In the genomic region with DNA sequence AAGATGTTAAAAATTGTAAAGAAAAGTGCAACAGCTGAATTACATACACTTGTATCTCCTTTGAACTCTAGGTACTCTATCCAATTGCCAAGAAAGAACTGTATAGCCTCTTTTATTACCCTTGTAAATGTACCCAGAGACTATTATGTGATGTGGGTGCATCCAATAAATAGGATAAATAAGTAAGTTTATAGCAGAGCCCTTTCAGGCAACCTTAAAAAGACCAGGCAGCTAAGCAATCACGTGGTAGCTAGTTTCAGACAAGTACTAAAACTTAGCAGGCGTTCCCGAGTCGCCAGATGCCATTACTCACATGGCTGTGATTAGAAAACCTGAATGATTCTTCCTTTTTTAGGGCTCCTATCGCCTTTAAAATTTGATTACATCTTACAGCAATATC, we compare ENCODE assay signal across 23 cellular contexts.
"Had no signal": no experiment of that assay in that cellular context is flagged by ENCODE, and none has a peak within 500 bp of the region (broad histone marks: within the 10 kb centered on the region; RNA-seq: fewer than 3 reads in every experiment).

No MANE protein-coding gene starts in this region.

- FAIRE-seq: small intestine had no signal

- H3K27ac ChIP-seq: coronary artery, dorsolateral prefrontal cortex, epithelial cell of prostate, esophagus muscularis mucosa, heart left ventricle, left ventricle myocardium inferior, neutrophil, ovary, thyroid gland, upper lobe of right lung, vagina had no signal

- DNase-seq: central memory CD4-positive, alpha-beta T cell; dorsolateral prefrontal cortex; effector CD8-positive, alpha-beta T cell; foreskin melanocyte; heart left ventricle; hypothalamus; islet precursor cell; left ventricle myocardium inferior; mesenchymal stem cell; naive thymus-derived CD8-positive, alpha-beta T cell; ovary; right cardiac atrium; small intestine; stimulated activated CD4-positive, alpha-beta T cell treated with anti-CD3 and anti-CD28 coated beads, Interleukin-2, amount 100 ng/mL, for 48 hours; stimulated activated naive CD4-positive, alpha-beta T cell treated with Interleukin-2 at 50 U/mL for 16 hours; thyroid gland; upper lobe of right lung had no signal

- H3K4me1 ChIP-seq: esophagus muscularis mucosa, heart left ventricle, left ventricle myocardium inferior, thyroid gland, upper lobe of right lung, vagina had no signal

- ATAC-seq: heart left ventricle; naive thymus-derived CD8-positive, alpha-beta T cell; right cardiac atrium; upper lobe of right lung had no signal

- H3K36me3 ChIP-seq: esophagus muscularis mucosa, heart left ventricle, left ventricle myocardium inferior, neutrophil, ovary, thyroid gland, upper lobe of right lung, vagina had no signal

- H3K27me3 ChIP-seq: dorsolateral prefrontal cortex, esophagus muscularis mucosa, heart left ventricle, neutrophil, ovary, thyroid gland, upper lobe of right lung, vagina had no signal

- H3K4me3 ChIP-seq: coronary artery, dorsolateral prefrontal cortex, esophagus muscularis mucosa, heart left ventricle, left ventricle myocardium inferior, lung, ovary, thyroid gland, upper lobe of right lung, vagina had no signal

- H3K9me3 ChIP-seq: esophagus muscularis mucosa, neutrophil, ovary, thyroid gland, upper lobe of right lung, vagina had no signal
